ENCODE assay signal across 8 cellular contexts in genomic region chr2:111119004-111119846, GRCh38. TPM values are rescaled to one million over a fixed set of nuclear protein-coding genes. Genes with fewer than 3 reads are reported as not detected.
DNase-seq lines count a peak whose midpoint lies in the region; ATAC-seq lines count a peak whose summit lies in the region.

No MANE protein-coding gene starts in this region.

- H3K4me1 ChIP-seq in GM23248 (ENCODE audit: insufficient read depth), result peaks cover 3% of the 10 kb centered on the region; the same call in 1 of the 2 replicates

- peaks cover 29% of the 10 kb centered on the region for H3K27me3 ChIP-seq in GM23248 (replicated peaks; ENCODE audit: insufficient read depth)

- no peaks in the 10 kb centered on the region for H3K9me3 ChIP-seq in GM23248 (ENCODE audit: low read depth)

- no peak overlapping the region for H3K4me2 ChIP-seq in GM23248 (ENCODE audit: unreplicated experiment)

- peaks cover 8% of the 10 kb centered on the region; the same call in 1 of the 2 replicates for H3F3A ChIP-seq in GM23248 (ENCODE audit: insufficient read depth)

- no peak overlapping the region for H3K9ac ChIP-seq in GM23248

- intact Hi-C loops in Right ventricle myocardium superior (cut with DNase I) (loop anchor here (5.0 to 10.0 kb wide), 2 partner anchors 307 to 546 kb away; no protein-coding TSS in a partner anchor), sciatic nerve (cut with DNase I) (no loop called here)

- 18 to 19% methylated on average over 66 to 75 of the region's 75 CpGs for WGBS in GM23248 (ENCODE audit: low coverage in 1 of 2, low lambda C conversion rate in 2 of 2, missing lambda C conversion rate in 2 of 2), 2 experiments

- H4K20me1 ChIP-seq in GM23248 (ENCODE audit: insufficient read depth), result no peaks in the 10 kb centered on the region

- peak overlapping the region; percentile 75 for H2AFZ ChIP-seq in GM23248

- no peak overlapping the region for H3K27ac ChIP-seq in GM23248

- H3K4me3 ChIP-seq in GM23248, result no peak overlapping the region

- H3K36me3 ChIP-seq in GM23248 (ENCODE audit: low read depth), result no peaks in the 10 kb centered on the region

- ATAC-seq in Right ventricle myocardium superior (ENCODE audit: poor library complexity) (no peak), sciatic nerve (no peak)

- H3K79me2 ChIP-seq in GM23248 (ENCODE audit: insufficient read depth), result no peaks in the 10 kb centered on the region

- in situ Hi-C loops in GM23248 (cut with MboI) (loop anchor here (25.0 kb wide), 1 partner anchor 568 kb away; no protein-coding TSS in a partner anchor), ACHN (cut with HindIII; ENCODE audit: low pct_ligation_motif_present, low pct_unique_long_range_greater_than_20kb, low sequenced_read_pairs) (no loop called here)

- DNase-seq in GM23248, result peak; percentile 24
- peak; percentile 16 for DNase-seq in activated T-cell treated with anti-CD3 and anti-CD28 coated beads for 1 hour (ENCODE audit: low read depth)
- DNase-seq in Right ventricle myocardium superior, result peak; percentile 49
- peak; percentile 64 for DNase-seq in sciatic nerve (ENCODE audit: low spot score)
- no peak for DNase-seq in COLO829 (ENCODE audit: low spot score)
- DNase-seq in NCI-H2171 (lab: John Stamatoyannopoulos, UW), result no peak
- DNase-seq in ACHN, result no peak
- DNase-seq in cerebellar cortex (ENCODE audit: low spot score), result no peak

- no peaks in the 10 kb centered on the region for H3K9me2 ChIP-seq in GM23248 (ENCODE audit: insufficient read depth)

RNA-seq across cellular contexts. Expression of gene BCL2L11, which starts 1.5 kb away (rescaled TPM):
- under 0.01 and 0.22 TPM in 2 replicates for total RNA-seq in GM23248 (2014; rRNA removed; shearing (Covaris generic))
- 0.43 and 0.55 TPM in 2 replicates for polyA plus RNA-seq in GM23248 (2016; fragmentation: Nextera tagmentation; extraction: Ambion mirVana)
- total RNA-seq in Right ventricle myocardium superior (10.8 TPM), sciatic nerve (13.8 TPM)

Comparison
In these comparisons a context has a peak if more than half of its experiments do, and no peak if none do; other contexts are left out.
1. DNase-seq: peak in GM23248 (single experiment), activated T-cell treated with anti-CD3 and anti-CD28 coated beads for 1 hour (single experiment), Right ventricle myocardium superior (single experiment) and sciatic nerve (single experiment); none in COLO829 (single experiment), NCI-H2171 (single experiment), ACHN (single experiment) and cerebellar cortex (single experiment).